Comparison of ENCODE assay signal across 8 cellular contexts in genomic region chr16:48499822-48500440, GRCh38.
DNase-seq lines count a peak whose midpoint lies in the region; ATAC-seq and TF ChIP-seq lines count a peak whose summit lies in the region.

No MANE protein-coding gene starts in this region.

- H3K27me3 ChIP-seq in testis = no peaks in the 10 kb centered on the region

- no peak for ATAC-seq in GM19395 (IDR thresholded peaks at IDR 0.05; ENCODE audit: unreplicated experiment)

- peaks cover 4% of the 10 kb centered on the region for H3K27me3 Mint-ChIP-seq in brain

- H3K4me1 Mint-ChIP-seq in brain = peaks cover 38% of the 10 kb centered on the region

- peaks cover 0 to 4% (median 3%) of the 10 kb centered on the region in 5 experiments for H3K9me3 Mint-ChIP-seq in brain

- H3K36me3 ChIP-seq in testis (ENCODE audit: low read depth, missing control alignments) = no peaks in the 10 kb centered on the region

- TF ChIP-seq CTCF in brain (conservative IDR thresholded peaks at IDR 0.05) = no peak
- no peak for TF ChIP-seq CTCF in testis (IDR thresholded peaks at IDR 0.05)

- H3K36me3 Mint-ChIP-seq in brain = no peaks in the 10 kb centered on the region

- 11 to 18% methylated on average over 3 of the region's 3 CpGs for WGBS in testis, 2 donors

- TF ChIP-seq POLR2A in testis (IDR thresholded peaks at IDR 0.05) = no peak

- H3K4me3 Mint-ChIP-seq in brain = peak overlapping the region in 4 of 5 experiments; percentile 57 to 70 (median 60)

- no peak overlapping the region for H3K4me3 ChIP-seq in testis

- no peak for TF ChIP-seq RAD21 in Ishikawa (IDR thresholded peaks at IDR 0.05; ENCODE audit: low read depth)

- H3K27ac ChIP-seq in testis = peak overlapping the region in 1 of 2 donors; percentile 76

- intact Hi-C loops in testis (cut with DNase I; ENCODE audit: low total_unique reads) = no loop called here

- H3K9me3 ChIP-seq in testis = no peaks in the 10 kb centered on the region

- H3K4me1 ChIP-seq in testis = peaks cover 32% of the 10 kb centered on the region

- DNase-seq in kidney glomerular epithelial cell (lab: John Stamatoyannopoulos, UW) (peak; percentile 53), testis (peak; percentile 72), cerebellum (ENCODE audit: low spot score) (no peak), GDM1 (lab: John Stamatoyannopoulos, UW) (no peak)
- DNase-seq in stimulated activated CD4-positive, alpha-beta T cell treated with anti-CD3 and anti-CD28 coated beads, Interleukin-12 subunit alpha, Interleukin-12 subunit beta, amount 100 ng/mL, for 4 hours = no peak

- no peak for TF ChIP-seq EP300 in Ishikawa (IDR thresholded peaks at IDR 0.05; ENCODE audit: borderline replicate concordance)

- H3K27ac Mint-ChIP-seq in brain = peak overlapping the region; percentile 80 to 95 (median 94)

TF ChIP-seq in Ishikawa, 13 proteins besides CTCF, POLR2A, EP300 and RAD21:
- TF ChIP-seq NFIC (IDR thresholded peaks at IDR 0.05) = peak; percentile 50; the same call in 1 of the 2 replicates
- TF ChIP-seq TAF1 (IDR thresholded peaks at IDR 0.05; ENCODE audit: low read depth) = no peak
- TF ChIP-seq ZBTB7A (IDR thresholded peaks at IDR 0.05; ENCODE audit: low read depth) = no peak

Comparison
In these comparisons a context has a peak if more than half of its experiments do, and no peak if none do; other contexts are left out.
1. DNase-seq: peak in kidney glomerular epithelial cell (single experiment) and testis (single experiment); none in cerebellum (single experiment), stimulated activated CD4-positive, alpha-beta T cell treated with anti-CD3 and anti-CD28 coated beads, Interleukin-12 subunit alpha, Interleukin-12 subunit beta, amount 100 ng/mL, for 4 hours (single experiment) and GDM1 (single experiment).